In genomic region chrX:155880586-155881157, GRCh38 we compare ENCODE assay signal across 8 cellular contexts. TPM values are rescaled to one million over a fixed set of nuclear protein-coding genes. Genes with fewer than 3 reads are reported as not detected.
DNase-seq lines count a peak whose midpoint lies in the region; ATAC-seq lines count a peak whose summit lies in the region.

No MANE protein-coding gene starts in this region.

- no peaks in the 10 kb centered on the region for H3K9me3 Mint-ChIP-seq in T-helper 1 cell treated with Interleukin-12 subunit alpha and Interleukin-12 subunit beta and Interleukin-4 antibody, amounts not matched to agents 30 μg/mL and 1 μg/mL, for 36 hours
- H3K9me3 Mint-ChIP-seq in naive thymus-derived CD8-positive, alpha-beta T cell = peaks cover 0 to 9% (median 0%) of the 10 kb centered on the region in 9 donors

- H3K36me3 ChIP-seq in duodenal mucosa (ENCODE audit: control insufficient read depth in 1 of 2, insufficient read depth in 2 of 2, low read length in 2 of 2) = no peaks in the 10 kb centered on the region

- DNase-seq in T-helper 1 cell (no peak), NCI-H526 treated with DMSO at 0.1 percent for 48 hours (lab: John Stamatoyannopoulos, UW) (peak; percentile 61), GF-D8 (lab: John Stamatoyannopoulos, UW) (no peak), NCI-H2029 treated with DMSO at 0.1 percent for 48 hours (lab: John Stamatoyannopoulos, UW) (no peak)
- DNase-seq in naive thymus-derived CD8-positive, alpha-beta T cell = peak in 1 of 10 donors; percentile 6
- DNase-seq in stimulated activated CD4-positive, alpha-beta T cell treated with anti-CD3 and anti-CD28 coated beads, Interleukin-4, amount 100 ng/mL, for 4 hours = no peak

- peak overlapping the region; percentile 89 for H3K27ac Mint-ChIP-seq in T-helper 1 cell treated with Interleukin-12 subunit alpha and Interleukin-12 subunit beta and Interleukin-4 antibody, amounts not matched to agents 30 μg/mL and 1 μg/mL, for 36 hours
- peak overlapping the region; percentile 83 to 98 (median 94) for H3K27ac Mint-ChIP-seq in naive thymus-derived CD8-positive, alpha-beta T cell

- H3K27ac ChIP-seq in duodenal mucosa (ENCODE audit: low read depth, low read length) = no peak overlapping the region

- peak overlapping the region; percentile 77 to 80 for H3K4me3 ChIP-seq in duodenal mucosa (ENCODE audit: low read depth in 1 of 2, low read length in 2 of 2)

- H3K4me1 ChIP-seq in duodenal mucosa (ENCODE audit: control insufficient read depth in 1 of 2, insufficient read depth in 2 of 2, low read length in 2 of 2) = peaks cover 7 to 8% of the 10 kb centered on the region in 2 donors

- no peaks in the 10 kb centered on the region for H3K27me3 Mint-ChIP-seq in T-helper 1 cell treated with Interleukin-12 subunit alpha and Interleukin-12 subunit beta and Interleukin-4 antibody, amounts not matched to agents 30 μg/mL and 1 μg/mL, for 36 hours (ENCODE audit: low read depth)
- peaks cover 0 to 3% (median 0%) of the 10 kb centered on the region in 5 donors for H3K27me3 Mint-ChIP-seq in naive thymus-derived CD8-positive, alpha-beta T cell

- peaks cover 5% of the 10 kb centered on the region for H3K36me3 Mint-ChIP-seq in T-helper 1 cell treated with Interleukin-12 subunit alpha and Interleukin-12 subunit beta and Interleukin-4 antibody, amounts not matched to agents 30 μg/mL and 1 μg/mL, for 36 hours (ENCODE audit: low read depth)
- peaks cover 0 to 6% (median 0%) of the 10 kb centered on the region in 3 donors for H3K36me3 Mint-ChIP-seq in naive thymus-derived CD8-positive, alpha-beta T cell

- peaks cover 0 to 5% of the 10 kb centered on the region in 2 donors for H3K9me3 ChIP-seq in duodenal mucosa (ENCODE audit: control insufficient read depth in 1 of 2, low read length in 2 of 2)

- ATAC-seq in naive thymus-derived CD8-positive, alpha-beta T cell = peak in 1 of 2 donors; percentile 15

- peak overlapping the region; percentile 84 for H3K4me3 Mint-ChIP-seq in T-helper 1 cell treated with Interleukin-12 subunit alpha and Interleukin-12 subunit beta and Interleukin-4 antibody, amounts not matched to agents 30 μg/mL and 1 μg/mL, for 36 hours
- H3K4me3 Mint-ChIP-seq in naive thymus-derived CD8-positive, alpha-beta T cell = peak overlapping the region; percentile 76 to 97 (median 93)

- POLR2A ChIA-PET in naive thymus-derived CD8-positive, alpha-beta T cell (lab: Charles Lee) = no interaction called here

- no peaks in the 10 kb centered on the region for H3K27me3 ChIP-seq in duodenal mucosa (ENCODE audit: control insufficient read depth in 1 of 2, insufficient read depth in 2 of 2, low read length in 2 of 2)

- H3K9ac ChIP-seq in duodenal mucosa (ENCODE audit: low read depth in 1 of 2, low read length in 2 of 2) = peak overlapping the region; percentile 74 to 79

- H3K4me1 Mint-ChIP-seq in T-helper 1 cell treated with Interleukin-12 subunit alpha and Interleukin-12 subunit beta and Interleukin-4 antibody, amounts not matched to agents 30 μg/mL and 1 μg/mL, for 36 hours (ENCODE audit: low read depth) = peaks cover 14% of the 10 kb centered on the region
- H3K4me1 Mint-ChIP-seq in naive thymus-derived CD8-positive, alpha-beta T cell = peaks cover 5 to 34% (median 25%) of the 10 kb centered on the region in 4 donors

RNA-seq across cellular contexts. Expression of gene VAMP7, which starts 0.5 kb away (rescaled TPM):
- 10 to 100 TPM; 23.4 to 26.2 TPM for total RNA-seq in naive thymus-derived CD8-positive, alpha-beta T cell
- 10 to 100 TPM; 47.7 to 64.9 (median 49.1) TPM for polyA plus RNA-seq in naive thymus-derived CD8-positive, alpha-beta T cell
